In the genomic region with DNA sequence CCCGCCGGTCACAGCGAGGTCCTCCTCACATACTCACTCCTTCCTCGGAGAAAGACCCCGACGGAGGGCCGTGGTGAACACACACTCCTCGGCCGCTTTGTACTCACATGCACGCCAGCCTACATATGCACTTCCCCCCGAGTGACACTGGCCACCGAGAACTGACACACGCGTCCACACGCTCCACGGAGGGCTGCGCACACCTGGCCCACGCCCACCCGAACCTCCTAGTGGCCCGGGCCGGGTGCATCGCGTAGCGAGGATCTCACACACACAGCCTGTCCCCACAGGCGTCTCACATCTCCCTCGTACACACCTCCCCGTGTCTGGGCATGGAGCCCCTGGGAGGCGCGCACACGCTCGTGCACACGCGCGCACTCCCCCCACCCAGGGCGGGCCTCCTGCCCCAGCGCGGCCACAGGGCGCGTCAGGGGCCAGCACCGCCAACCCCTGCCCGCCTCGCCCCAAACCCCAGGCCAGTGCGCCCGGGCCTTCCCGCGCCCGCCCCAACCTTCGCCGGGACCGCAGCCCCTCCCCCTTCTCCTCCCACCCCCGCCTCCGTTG, we compare ENCODE assay signal across 8 cellular contexts. TPM values are rescaled to one million over a fixed set of nuclear protein-coding genes. Genes with fewer than 3 reads are reported as not detected.
DNase-seq lines count a peak whose midpoint lies in the region; ATAC-seq and TF ChIP-seq lines count a peak whose summit lies in the region.

No MANE protein-coding gene starts in this region.

- H3K4me1 Mint-ChIP-seq in natural killer cell treated with Interleukin-12 subunit alpha and Interleukin-12 subunit beta and Interleukin-15 and Interleukin-18, amount 100 ng/mL, for 72 hours (ENCODE audit: low read depth in 2 of 2), result peaks cover 0 to 3% of the 10 kb centered on the region in 2 donors

- no peaks in the 10 kb centered on the region for H3K9me3 Mint-ChIP-seq in natural killer cell treated with Interleukin-12 subunit alpha and Interleukin-12 subunit beta and Interleukin-15 and Interleukin-18, amount 100 ng/mL, for 72 hours

- DNase-seq in DMS 273 (lab: John Stamatoyannopoulos, UW; ENCODE audit: unreplicated experiment) (peak; percentile 63), DMS 273 treated with DMSO at 0.1 percent for 48 hours (lab: John Stamatoyannopoulos, UW) (no peak), NT2/D1 (ENCODE audit: low read depth, low spot score) (no peak), epithelial cell of proximal tubule (ENCODE audit: low read depth) (no peak), NCI-H510A (lab: John Stamatoyannopoulos, UW) (no peak), AML-193 (lab: John Stamatoyannopoulos, UW) (no peak)
- no peak for DNase-seq in natural killer cell treated with Interleukin-12 subunit alpha and Interleukin-12 subunit beta and Interleukin-15 and Interleukin-18, amount 100 ng/mL, for 72 hours (ENCODE audit: low spot score)

- H3K4me3 ChIP-seq in NT2/D1 (ENCODE audit: insufficient read length, low read depth), result peak overlapping the region; percentile 63
- peak overlapping the region; percentile 33 for H3K4me3 ChIP-seq in epithelial cell of proximal tubule (ENCODE audit: low read depth, low read length)

- H3K9ac ChIP-seq in NT2/D1 (ENCODE audit: insufficient read length, low read depth), result peak overlapping the region; percentile 83

- H3K9me3 ChIP-seq in NT2/D1 (ENCODE audit: insufficient read depth, low read length), result no peaks in the 10 kb centered on the region

- H3K4me1 ChIP-seq in NT2/D1 (ENCODE audit: insufficient read depth, insufficient read length), result peaks cover 5% of the 10 kb centered on the region

- H3K36me3 ChIP-seq in NT2/D1 (ENCODE audit: insufficient read depth, insufficient read length, low read length), result no peaks in the 10 kb centered on the region

- ATAC-seq in natural killer cell treated with Interleukin-12 subunit alpha and Interleukin-12 subunit beta and Interleukin-15 and Interleukin-18, amount 100 ng/mL, for 72 hours, result peak; percentile 2 to 36
- ATAC-seq in HG03354 (IDR thresholded peaks at IDR 0.05; ENCODE audit: poor library complexity, severe bottlenecking, unreplicated experiment), result no peak

- H3K27me3 Mint-ChIP-seq in natural killer cell treated with Interleukin-12 subunit alpha and Interleukin-12 subunit beta and Interleukin-15 and Interleukin-18, amount 100 ng/mL, for 72 hours, result peaks cover 26 to 42% of the 10 kb centered on the region in 2 donors

- peak overlapping the region; percentile 79 for H3K4me3 Mint-ChIP-seq in natural killer cell treated with Interleukin-12 subunit alpha and Interleukin-12 subunit beta and Interleukin-15 and Interleukin-18, amount 100 ng/mL, for 72 hours

- H3K27ac Mint-ChIP-seq in natural killer cell treated with Interleukin-12 subunit alpha and Interleukin-12 subunit beta and Interleukin-15 and Interleukin-18, amount 100 ng/mL, for 72 hours, result no peak overlapping the region

- no peaks in the 10 kb centered on the region for H3K36me3 Mint-ChIP-seq in natural killer cell treated with Interleukin-12 subunit alpha and Interleukin-12 subunit beta and Interleukin-15 and Interleukin-18, amount 100 ng/mL, for 72 hours

- no peak for TF ChIP-seq CTCF in epithelial cell of proximal tubule (conservative IDR thresholded peaks at IDR 0.05; ENCODE audit: low read depth, low read length)

- H3K27me3 ChIP-seq in NT2/D1 (ENCODE audit: insufficient read depth, insufficient read length), result peaks cover 44% of the 10 kb centered on the region

RNA-seq across cellular contexts. Expression of gene C3orf70, which starts 0.4 kb away (rescaled TPM):
- total RNA-seq in epithelial cell of proximal tubule, result 0.63 and 0.72 TPM in 2 replicates
- total RNA-seq in natural killer cell treated with Interleukin-12 subunit alpha and Interleukin-12 subunit beta and Interleukin-15 and Interleukin-18, amount 100 ng/mL, for 72 hours, result under 1 TPM; 0.06 to 0.17 TPM
